1 cellular context compared by ENCODE assay signal in genomic region chr10:119288574-119289001, GRCh38.
TF ChIP-seq lines count a peak whose summit lies in the region.

No MANE protein-coding gene starts in this region.

TF ChIP-seq in GM23338, 12 proteins besides CTCF, POLR2A, EP300 and RAD21:
- TF ChIP-seq ZNF462 (CRISPR knock-in tag; IDR thresholded peaks at IDR 0.05) (no peak), ETS1 (IDR thresholded peaks at IDR 0.05) (no peak), NANOG (IDR thresholded peaks at IDR 0.05; ENCODE audit: borderline replicate concordance) (no peak), JUNB (IDR thresholded peaks at IDR 0.05; ENCODE audit: unreplicated experiment) (no peak), EZH2 (IDR thresholded peaks at IDR 0.05; ENCODE audit: low read depth, unreplicated experiment) (no peak), REST (IDR thresholded peaks at IDR 0.05; ENCODE audit: unreplicated experiment) (no peak), CREB1 (CRISPR knock-in tag; IDR thresholded peaks at IDR 0.05; ENCODE audit: low read depth) (no peak), POLR2AphosphoS5 (IDR thresholded peaks at IDR 0.05; ENCODE audit: low read depth) (no peak), EZH2phosphoT487 (IDR thresholded peaks at IDR 0.05; ENCODE audit: unreplicated experiment) (no peak), ZNF331 (CRISPR knock-in tag; IDR thresholded peaks at IDR 0.05; ENCODE audit: low read depth) (no peak), STAT1 (IDR thresholded peaks at IDR 0.05; ENCODE audit: unreplicated experiment) (no peak), ZNF114 (CRISPR knock-in tag; IDR thresholded peaks at IDR 0.05) (no peak)
